In the genomic region with DNA sequence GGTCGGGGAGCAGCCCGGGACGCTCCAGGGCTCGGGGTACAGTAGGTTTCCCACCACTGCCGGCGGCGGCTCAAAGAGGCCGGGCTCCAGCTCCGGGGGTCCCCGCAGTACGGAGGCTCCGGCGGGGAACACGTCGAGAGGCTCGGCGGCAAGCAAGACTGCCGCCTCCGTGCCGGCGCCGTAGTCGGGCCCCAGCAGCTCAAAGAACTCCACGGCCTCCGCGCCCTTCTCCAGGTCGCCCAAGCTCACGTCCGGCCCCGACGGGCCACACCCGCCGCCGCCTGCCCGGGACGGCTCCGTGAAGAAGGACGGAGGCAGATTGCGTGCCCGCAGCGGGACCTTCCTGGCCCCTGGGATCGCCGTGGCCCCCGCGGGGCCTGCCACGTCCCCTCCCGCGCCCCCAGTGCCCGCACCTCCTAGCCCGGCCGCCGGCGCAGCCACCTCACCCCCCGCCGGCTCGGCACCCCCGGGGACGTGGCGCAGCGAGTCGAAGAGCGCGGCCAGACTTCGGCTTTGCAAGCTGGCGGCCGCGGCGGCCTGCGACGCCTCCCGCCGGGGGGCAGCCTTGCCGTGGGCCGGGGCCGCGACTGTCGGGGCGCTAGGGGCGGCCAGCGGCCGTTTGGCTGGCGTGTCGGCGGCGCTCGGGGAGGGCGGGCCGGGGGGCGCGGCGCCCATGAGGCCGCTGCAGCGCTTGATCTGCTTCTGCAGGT, we compare ENCODE assay signal across 8 cellular contexts. TPM values are rescaled to one million over a fixed set of nuclear protein-coding genes. Genes with fewer than 3 reads are reported as not detected.
DNase-seq lines count a peak whose midpoint lies in the region; ATAC-seq and TF ChIP-seq lines count a peak whose summit lies in the region.

No MANE protein-coding gene starts in this region.

- H3K4me3 Mint-ChIP-seq in type B pancreatic cell, result peak overlapping the region; percentile 85

- in situ Hi-C loops in G401 (cut with HindIII; ENCODE audit: low sequenced_read_pairs), result no loop called here

- intact Hi-C loops in lower lobe of right lung (cut with DNase I), result no loop called here

- peaks cover 13% of the 10 kb centered on the region for H3K4me1 ChIP-seq in lower lobe of right lung

- peaks cover 14% of the 10 kb centered on the region for H3K4me1 Mint-ChIP-seq in type B pancreatic cell (ENCODE audit: unreplicated experiment)

- H3K9me3 ChIP-seq in MG63, result no peaks in the 10 kb centered on the region
- H3K9me3 ChIP-seq in lower lobe of right lung, result no peaks in the 10 kb centered on the region

- H3K4me3 ChIP-seq in MG63, result peak overlapping the region; percentile 37
- H3K4me3 ChIP-seq in lower lobe of right lung, result peak overlapping the region; percentile 53

- H3K27me3 ChIP-seq in MG63 (peaks cover 48% of the 10 kb centered on the region), lower lobe of right lung (ENCODE audit: low read depth) (peaks cover 72% of the 10 kb centered on the region)

- peak; percentile 11 to 43 for ATAC-seq in lower lobe of right lung
- ATAC-seq in HG03175 (IDR thresholded peaks at IDR 0.05; ENCODE audit: unreplicated experiment), result no peak
- ATAC-seq in HG03097 (IDR thresholded peaks at IDR 0.05; ENCODE audit: low FRiP score, unreplicated experiment), result no peak

- no peak for TF ChIP-seq CTCF in GM10266 (IDR thresholded peaks at IDR 0.05; ENCODE audit: control insufficient read depth, insufficient read depth, low read depth, missing control alignments)
- TF ChIP-seq CTCF in lower lobe of right lung (IDR thresholded peaks at IDR 0.05), result no peak
- no peak for TF ChIP-seq CTCF in type B pancreatic cell (conservative IDR thresholded peaks at IDR 0.05)

- no peaks in the 10 kb centered on the region for H3K9me3 Mint-ChIP-seq in type B pancreatic cell

- no peaks in the 10 kb centered on the region for H3K36me3 Mint-ChIP-seq in type B pancreatic cell

- H3K27ac ChIP-seq in cingulate gyrus (ENCODE audit: low read depth, low read length) (peak overlapping the region; percentile 88), lower lobe of right lung (no peak overlapping the region)

- DNase-seq in GM10266 (ENCODE audit: extremely low spot score) (peak; percentile 38), MG63 (peak; percentile 19), lower lobe of right lung (no peak), type B pancreatic cell (ENCODE audit: extremely low spot score, unreplicated experiment) (no peak), G401 (ENCODE audit: low spot score) (no peak)

- no peaks in the 10 kb centered on the region for H3K36me3 ChIP-seq in MG63
- no peaks in the 10 kb centered on the region for H3K36me3 ChIP-seq in lower lobe of right lung

- no peak overlapping the region for H3K27ac Mint-ChIP-seq in type B pancreatic cell

- peaks cover 78% of the 10 kb centered on the region for H3K27me3 Mint-ChIP-seq in type B pancreatic cell

RNA-seq across cellular contexts. Expression of a gene that starts 0.8 kb away (rescaled TPM):
- total RNA-seq in MG63 (2014; rRNA removed; shearing (Covaris generic); ENCODE audit: low replicate concordance), result not detected in 2 replicates
- total RNA-seq in lower lobe of right lung (0.09 TPM), type B pancreatic cell (ENCODE audit: low replicate concordance) (0.93 and 3.1 TPM in 2 replicates)
- not detected in 2 replicates for total RNA-seq in G401 (2014; rRNA removed; shearing (Covaris generic))

Comparison
In these comparisons a context has a peak if more than half of its experiments do, and no peak if none do; other contexts are left out.
1. DNase-seq: peak in GM10266 (single experiment) and MG63 (single experiment); none in lower lobe of right lung (single experiment), type B pancreatic cell (single experiment) and G401 (single experiment).
2. ATAC-seq: peak in lower lobe of right lung (2 of 2); none in HG03175 (single experiment) and HG03097 (single experiment).